8 cellular contexts compared by ENCODE assay signal in genomic region chr14:35121026-35121886, GRCh38. TPM values are rescaled to one million over a fixed set of nuclear protein-coding genes. Genes with fewer than 3 reads are reported as not detected.
DNase-seq lines count a peak whose midpoint lies in the region; TF ChIP-seq lines count a peak whose summit lies in the region.

No MANE protein-coding gene starts in this region.

- H3K18ac ChIP-seq in H9 (ENCODE audit: insufficient read length, low read depth, low read length): peak overlapping the region; percentile 100

- H2AK5ac ChIP-seq in H9 (ENCODE audit: insufficient read length, low read length): no peak overlapping the region

- peak overlapping the region; percentile 47 for H3K4me2 ChIP-seq in H9 (ENCODE audit: insufficient read depth, insufficient read length, low read length)

- H3K27ac Mint-ChIP-seq in H9 (peak overlapping the region; percentile 100), osteocyte (ENCODE audit: unreplicated experiment) (peak overlapping the region; percentile 100)

- peak overlapping the region; percentile 100 for H3K14ac ChIP-seq in H9 (ENCODE audit: insufficient read depth, low read length)

- peaks cover 14 to 17% of the 10 kb centered on the region in 2 experiments for H3K4me1 Mint-ChIP-seq in H9
- H3K4me1 Mint-ChIP-seq in osteocyte (ENCODE audit: unreplicated experiment): peaks cover 46% of the 10 kb centered on the region

- H2BK12ac ChIP-seq in H9 (ENCODE audit: insufficient read length, low read depth, low read length): no peak overlapping the region

- TF ChIP-seq CTCF in C4-2B (conservative IDR thresholded peaks at IDR 0.05) (no peak), H9 (conservative IDR thresholded peaks at IDR 0.05) (no peak), VCaP (conservative IDR thresholded peaks at IDR 0.05) (no peak), esophagus squamous epithelium (IDR thresholded peaks at IDR 0.05) (peak in 1 of 6 experiments; percentile 0), osteocyte (IDR thresholded peaks at IDR 0.05) (no peak)

- no peaks in the 10 kb centered on the region for H3K27me3 Mint-ChIP-seq in H9 (ENCODE audit: low read depth)
- no peaks in the 10 kb centered on the region for H3K27me3 Mint-ChIP-seq in osteocyte (ENCODE audit: unreplicated experiment)

- peak overlapping the region; percentile 97 for H4K8ac ChIP-seq in H9 (replicated peaks; ENCODE audit: insufficient read length, low read depth, low read length)

- DNase-seq in H9 (no peak), esophagus squamous epithelium (lab: John Stamatoyannopoulos, UW) (no peak), osteocyte (ENCODE audit: extremely low spot score, unreplicated experiment) (no peak), NCI-H1694 treated with DMSO at 0.1 percent for 48 hours (lab: John Stamatoyannopoulos, UW) (no peak), DMS114 treated with DMSO at 0.1 percent for 48 hours (lab: John Stamatoyannopoulos, UW; ENCODE audit: unreplicated experiment) (no peak)
- no peak for DNase-seq in effector CD4-positive, alpha-beta T cell

- no peaks in the 10 kb centered on the region for H4K20me1 ChIP-seq in H9 (ENCODE audit: control insufficient read depth, insufficient read depth, insufficient read length)

- H3K27ac ChIP-seq in C4-2B (peak overlapping the region; percentile 89), H9 (ENCODE audit: insufficient read length, low read depth, low read length) (peak overlapping the region; percentile 96), VCaP (peak overlapping the region; percentile 97), esophagus squamous epithelium (peak overlapping the region; percentile 95 to 98 (median 96))

- TF ChIP-seq POLR2A in esophagus squamous epithelium (IDR thresholded peaks at IDR 0.05): peak in 2 of 4 donors; percentile 44 to 66

- H2AFZ ChIP-seq in H9 (ENCODE audit: low read length): no peak overlapping the region

- no peak overlapping the region for H4K91ac ChIP-seq in H9 (ENCODE audit: insufficient read length, low read depth, low read length)

- WGBS in H9 (ENCODE audit: extremely low coverage, insufficient read length, low lambda C conversion rate): 100% methylated on average over 3 of the region's 34 CpGs
- WGBS in esophagus squamous epithelium, 2 donors: 18% methylated on average over 33 of the region's 34 CpGs

- H3K79me2 ChIP-seq in H9 (ENCODE audit: insufficient read depth, low read length): no peaks in the 10 kb centered on the region

- peak overlapping the region; percentile 65 to 82 (median 74) for H3K4me3 ChIP-seq in esophagus squamous epithelium

- peak overlapping the region; percentile 74; the same call in 1 of the 2 replicates for H3K4ac ChIP-seq in H9 (ENCODE audit: low read depth, low read length)

- H3T11ph ChIP-seq in H9 (ENCODE audit: low read length): peak overlapping the region; percentile 64

- H3K56ac ChIP-seq in H9 (ENCODE audit: insufficient read length, low read depth, low read length): peak overlapping the region; percentile 98

- H4K5ac ChIP-seq in H9 (ENCODE audit: insufficient read length, low read depth, low read length): peak overlapping the region; percentile 100

- no peak overlapping the region for H2BK15ac ChIP-seq in H9 (ENCODE audit: low read depth, low read length)

- no peaks in the 10 kb centered on the region for H3K27me3 ChIP-seq in H9 (ENCODE audit: insufficient read depth, low read length)
- no peaks in the 10 kb centered on the region for H3K27me3 ChIP-seq in esophagus squamous epithelium

- H3K9me3 Mint-ChIP-seq in H9 (no peaks in the 10 kb centered on the region; a peak in 1 of 5 replicates), osteocyte (ENCODE audit: unreplicated experiment) (no peaks in the 10 kb centered on the region)

- H3K4me3 Mint-ChIP-seq in H9 (peak overlapping the region; percentile 91 to 96), osteocyte (ENCODE audit: unreplicated experiment) (peak overlapping the region; percentile 97)

- H3K9me3 ChIP-seq in H9 (ENCODE audit: control insufficient read depth, low read depth, low read length) (no peaks in the 10 kb centered on the region), esophagus squamous epithelium (no peaks in the 10 kb centered on the region)

- H2BK5ac ChIP-seq in H9 (ENCODE audit: insufficient read length, low read length): peak overlapping the region; percentile 98

- H3K36me3 Mint-ChIP-seq in H9 (ENCODE audit: insufficient read depth in 1 of 3, low read depth in 3 of 3) (peaks cover 4 to 40% (median 36%) of the 10 kb centered on the region in 3 experiments; a peak in 5 of 7 replicates), osteocyte (ENCODE audit: unreplicated experiment) (peaks cover 18% of the 10 kb centered on the region)

- H2BK20ac ChIP-seq in H9 (ENCODE audit: low read depth, low read length, poor library complexity, severe bottlenecking): no peak overlapping the region

- H3K23me2 ChIP-seq in H9 (ENCODE audit: insufficient read length, low read depth, low read length, poor library complexity, severe bottlenecking): peaks cover 16% of the 10 kb centered on the region

- H3K23ac ChIP-seq in H9 (ENCODE audit: insufficient read length, low read depth, low read length): no peak overlapping the region

- H3K4me1 ChIP-seq in H9 (ENCODE audit: insufficient read depth, low read length) (no peaks in the 10 kb centered on the region), esophagus squamous epithelium (peaks cover 5 to 64% (median 7%) of the 10 kb centered on the region in 3 donors)

- intact Hi-C loops in esophagus squamous epithelium (cut with DNase I): no loop called here

- H3K79me1 ChIP-seq in H9 (ENCODE audit: insufficient read depth, low read depth, low read length, poor library complexity, severe bottlenecking): no peaks in the 10 kb centered on the region

- peaks cover 0 to 8% (median 0%) of the 10 kb centered on the region in 3 donors for H3K36me3 ChIP-seq in esophagus squamous epithelium

- H3K9ac ChIP-seq in H9 (ENCODE audit: extremely low read depth, insufficient read length, low read length): peak overlapping the region; percentile 96

- H2BK120ac ChIP-seq in H9 (ENCODE audit: low read depth, low read length, poor library complexity, severe bottlenecking): no peak overlapping the region

RNA-seq across cellular contexts. Expression of gene PPP2R3C, which starts 0.5 kb away (rescaled TPM):
- total RNA-seq in H9 (2021) (51.1 and 52.9 TPM in 2 replicates), esophagus squamous epithelium (10 to 100 TPM in 3 of 4 donors, 1 to 10 TPM in 1; 7.1 to 23.9 (median 13.5) TPM), osteocyte (33.1 and 36.9 TPM in 2 replicates)

RNA-seq across cellular contexts. Expression of gene PRORP, which starts 1.1 kb away (rescaled TPM):
- 37.7 and 43.3 TPM in 2 replicates for total RNA-seq in H9 (2021)
- total RNA-seq in esophagus squamous epithelium: 10 to 100 TPM; 22.6 to 40.5 (median 28.9) TPM
- total RNA-seq in osteocyte: 28.3 and 31.1 TPM in 2 replicates
